15 cellular contexts compared by ENCODE assay signal in the genomic region with DNA sequence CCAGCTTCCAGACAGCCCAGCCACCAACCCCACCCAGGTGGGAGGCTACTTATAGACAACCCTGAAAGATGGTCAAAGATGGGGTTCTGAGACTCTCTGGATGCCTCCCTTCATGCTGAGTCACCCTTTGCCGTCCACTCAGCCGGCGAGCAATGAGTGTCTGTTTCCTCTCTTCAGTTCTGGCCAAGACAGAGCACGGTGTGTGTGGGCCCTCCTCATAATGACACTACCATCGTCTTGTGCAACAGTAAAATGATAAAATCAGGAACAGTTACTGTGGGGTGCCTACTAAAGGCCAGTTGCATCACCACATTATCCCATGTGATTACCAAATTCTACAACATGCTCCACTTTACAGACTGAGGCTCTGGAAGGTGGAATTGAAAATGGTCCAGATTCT. TPM values are rescaled to one million over a fixed set of nuclear protein-coding genes. Genes with fewer than 3 reads are reported as not detected.
DNase-seq lines count a peak whose midpoint lies in the region; ATAC-seq, FAIRE-seq and TF ChIP-seq lines count a peak whose summit lies in the region.
"Had no signal": no experiment of that assay in that cellular context is flagged by ENCODE, and none has a peak within 500 bp of the region (broad histone marks: within the 10 kb centered on the region; RNA-seq: fewer than 3 reads in every experiment).

No MANE protein-coding gene starts in this region.

- H3K79me1 ChIP-seq in H1 (ENCODE audit: low read depth, low read length) = no peaks in the 10 kb centered on the region

- no peak overlapping the region for H2AFZ ChIP-seq in H1 (ENCODE audit: low read length)

- H3K27me3 Mint-ChIP-seq in activated naive CD4-positive, alpha-beta T cell treated with anti-CD3 and anti-CD28 coated beads for 36 hours (ENCODE audit: low read depth) = peaks cover 5% of the 10 kb centered on the region

- no peak overlapping the region for H2BK15ac ChIP-seq in H1 (ENCODE audit: low read length)

- CTCF ChIA-PET in H1 (lab: Charles Lee; ENCODE audit: partially characterized antibody) = no interaction called here
- CTCF ChIA-PET in activated naive CD4-positive, alpha-beta T cell treated with anti-CD3 and anti-CD28 coated beads for 36 hours (lab: Charles Lee) = no interaction called here

- H3K27ac ChIP-seq in H1 (ENCODE audit: low read depth, low read length) = no peak overlapping the region
- no peak overlapping the region for H3K27ac ChIP-seq in pancreas

- no peak overlapping the region for H2AK5ac ChIP-seq in H1 (ENCODE audit: low read depth, low read length)

- H4K91ac ChIP-seq in H1 (replicated peaks; ENCODE audit: insufficient read length, low read length) = no peak overlapping the region

- no peaks in the 10 kb centered on the region for H3K4me1 Mint-ChIP-seq in activated naive CD4-positive, alpha-beta T cell treated with anti-CD3 and anti-CD28 coated beads for 36 hours (ENCODE audit: low read depth)
- H3K4me1 Mint-ChIP-seq: activated naive CD8-positive, alpha-beta T cell treated with anti-CD3 and anti-CD28 coated beads for 36 hours; endodermal cell; T-cell had no signal

- H3K4me1 ChIP-seq in H1 (replicated peaks in 1 of 4; ENCODE audit: control insufficient read depth in 3 of 4, insufficient read depth in 4 of 4, low read length in 3 of 4) (peaks cover 0 to 4% (median 2%) of the 10 kb centered on the region in 4 experiments; a peak in 3 of 7 replicates), pancreas (no peaks in the 10 kb centered on the region)

- no peak overlapping the region for H4K5ac ChIP-seq in H1 (ENCODE audit: insufficient read length, low read depth, low read length)

- H2BK120ac ChIP-seq in H1 (replicated peaks; ENCODE audit: low read depth, low read length) = no peak overlapping the region

- no peak overlapping the region for H2BK20ac ChIP-seq in H1 (ENCODE audit: low read length)

- no peak overlapping the region for H3K4me3 Mint-ChIP-seq in activated naive CD4-positive, alpha-beta T cell treated with anti-CD3 and anti-CD28 coated beads for 36 hours
- H3K4me3 Mint-ChIP-seq: activated naive CD8-positive, alpha-beta T cell treated with anti-CD3 and anti-CD28 coated beads for 36 hours; endodermal cell; T-cell had no signal

- H3K79me2 ChIP-seq in H1 (ENCODE audit: control insufficient read depth in 1 of 2, insufficient read depth in 2 of 2, low read length in 2 of 2) = no peaks in the 10 kb centered on the region

- H3K36me3 Mint-ChIP-seq in activated naive CD4-positive, alpha-beta T cell treated with anti-CD3 and anti-CD28 coated beads for 36 hours (ENCODE audit: low read depth) = no peaks in the 10 kb centered on the region
- H3K36me3 Mint-ChIP-seq: activated naive CD8-positive, alpha-beta T cell treated with anti-CD3 and anti-CD28 coated beads for 36 hours; T-cell had no signal

- H2BK12ac ChIP-seq in H1 (ENCODE audit: low read depth, low read length) = no peak overlapping the region

- H3K4me3 ChIP-seq in H1 (ENCODE audit: extremely low read depth in 1 of 4, insufficient read depth in 2 of 4, low read depth in 3 of 4, low read length in 4 of 4) = no peak overlapping the region
- no peak overlapping the region for H3K4me3 ChIP-seq in pancreas

- no peak for TF ChIP-seq POLR2A in H1 (IDR thresholded peaks at IDR 0.05; ENCODE audit: control extremely low read depth in 1 of 2, low read depth in 2 of 2, low read length in 2 of 2)

- H3K36me3 ChIP-seq in H1 (ENCODE audit: control insufficient read depth in 2 of 4, insufficient read depth in 4 of 4, low read length in 3 of 4) = no peaks in the 10 kb centered on the region
- H3K36me3 ChIP-seq in pancreas = no peaks in the 10 kb centered on the region

- H3K14ac ChIP-seq in H1 (ENCODE audit: insufficient read length) = no peak overlapping the region

- FAIRE-seq in H1 (lab: Jason Lieb, UNC) (no peak), pancreas (lab: Jason Lieb, UNC) (no peak)
- FAIRE-seq: GM18507 had no signal

- no peak overlapping the region for H3K4ac ChIP-seq in H1 (replicated peaks; ENCODE audit: insufficient read length, low read depth, low read length)

- intact Hi-C loops in pancreas (cut with DNase I) = no loop called here
- intact Hi-C loops in activated naive CD4-positive, alpha-beta T cell treated with anti-CD3 and anti-CD28 coated beads for 36 hours (cut with micrococcal nuclease) = no loop called here

- H4K8ac ChIP-seq in H1 (ENCODE audit: extremely low read depth, insufficient read depth, low read length) = no peak overlapping the region

- H3K27me3 ChIP-seq in H1 (replicated peaks in 1 of 4; ENCODE audit: control insufficient read depth in 3 of 4, extremely low read depth in 1 of 4, insufficient read depth in 3 of 4, low read length in 3 of 4) = no peaks in the 10 kb centered on the region
- no peaks in the 10 kb centered on the region for H3K27me3 ChIP-seq in pancreas

- H3K9me3 ChIP-seq in H1 (ENCODE audit: insufficient read depth in 2 of 2, low read depth in 1 of 2, low read length in 1 of 2) (no peaks in the 10 kb centered on the region), pancreas (no peaks in the 10 kb centered on the region)

- H3K9ac ChIP-seq in H1 (replicated peaks in 1 of 4; ENCODE audit: extremely low read depth in 1 of 4, low read depth in 3 of 4, low read length in 3 of 4) = no peak overlapping the region

- TF ChIP-seq RAD21 in H1 (IDR thresholded peaks at IDR 0.05 in 1 of 2, conservative IDR thresholded peaks at IDR 0.05 in 1 of 2; ENCODE audit: low read depth in 2 of 2, low read length in 2 of 2) = no peak

- H2BK5ac ChIP-seq in H1 (ENCODE audit: low read depth, low read length) = no peak overlapping the region

- peak; percentile 95 for DNase-seq in EH (ENCODE audit: low read depth)
- DNase-seq in NOMO-1 treated with dmso at 0.1 percent for 144 hours (lab: John Stamatoyannopoulos, UW; ENCODE audit: unreplicated experiment) = peak; percentile 91
- DNase-seq in H1 (ENCODE audit: low read depth in 1 of 2, low spot score in 2 of 2) = no peak
- no peak for DNase-seq in pancreas
- no peak for DNase-seq in LoVo (ENCODE audit: low spot score)
- no peak for DNase-seq in hypothalamus (lab: John Stamatoyannopoulos, UW)
- DNase-seq in activated naive CD4-positive, alpha-beta T cell treated with anti-CD3 and anti-CD28 coated beads for 36 hours = no peak
- DNase-seq: activated CD4-positive, alpha-beta T cell treated with anti-CD3 and anti-CD28 coated beads, Interleukin-2, amount 50 U/mL, for 4 hours; activated naive CD8-positive, alpha-beta T cell treated with anti-CD3 and anti-CD28 coated beads for 36 hours; endodermal cell; NCI-H446 treated with DMSO at 0.1 percent for 48 hours; T-cell had no signal

- no peak overlapping the region for H3K56ac ChIP-seq in H1 (replicated peaks; ENCODE audit: insufficient read length, low read depth, low read length)

- no peak overlapping the region for H3K18ac ChIP-seq in H1 (ENCODE audit: extremely low read depth, low read length)

- no peak for TF ChIP-seq CTCF in H1 (IDR thresholded peaks at IDR 0.05; ENCODE audit: control extremely low read depth in 1 of 3, insufficient read depth in 1 of 3, low read depth in 1 of 3, low read length in 3 of 3)
- no peak for TF ChIP-seq CTCF in pancreas (IDR thresholded peaks at IDR 0.05)

- TF ChIP-seq EP300 in H1 (IDR thresholded peaks at IDR 0.05; ENCODE audit: borderline replicate concordance in 1 of 2, low read depth in 2 of 2, low read length in 2 of 2) = no peak

- WGBS in H1 (ENCODE audit: extremely low coverage in 1 of 2, insufficient coverage in 1 of 2, insufficient read length in 1 of 2, insufficient replicate concordance in 2 of 2, low coverage in 1 of 2, low lambda C conversion rate in 2 of 2, missing lambda C conversion rate in 1 of 2), 2 experiments = 76% methylated on average over 5 of the region's 5 CpGs; no CpG with 5 or more reads in 1 of the 2 experiments
- 78 to 92% methylated on average over 5 of the region's 5 CpGs for WGBS in pancreas, 2 donors

- no peaks in the 10 kb centered on the region for H4K20me1 ChIP-seq in H1 (replicated peaks in 1 of 2; ENCODE audit: control insufficient read depth in 1 of 2, insufficient read depth in 2 of 2, low read length in 2 of 2)

- no peak overlapping the region for H3K4me2 ChIP-seq in H1 (ENCODE audit: insufficient read depth in 1 of 2, low read depth in 2 of 2, low read length in 2 of 2)

- ATAC-seq in pancreas (peak in 3 of 4 donors; percentile 18 to 48 (median 40)), GM18868 (IDR thresholded peaks at IDR 0.05; ENCODE audit: unreplicated experiment) (no peak)
- ATAC-seq: T-cell had no signal

- no peak overlapping the region for H3K23ac ChIP-seq in H1 (ENCODE audit: insufficient read length)

- H3K23me2 ChIP-seq in H1 (ENCODE audit: low read depth, low read length) = no peaks in the 10 kb centered on the region

- no peak overlapping the region for H3K27ac Mint-ChIP-seq in activated naive CD4-positive, alpha-beta T cell treated with anti-CD3 and anti-CD28 coated beads for 36 hours
- H3K27ac Mint-ChIP-seq: activated naive CD8-positive, alpha-beta T cell treated with anti-CD3 and anti-CD28 coated beads for 36 hours; endodermal cell; T-cell had no signal

- no peaks in the 10 kb centered on the region for H3K9me3 Mint-ChIP-seq in activated naive CD4-positive, alpha-beta T cell treated with anti-CD3 and anti-CD28 coated beads for 36 hours
- H3K9me3 Mint-ChIP-seq: activated naive CD8-positive, alpha-beta T cell treated with anti-CD3 and anti-CD28 coated beads for 36 hours; endodermal cell had no signal

- POLR2A ChIA-PET in H1 (lab: Charles Lee; ENCODE audit: partially characterized antibody) = no interaction called here

RNA-seq across cellular contexts. Expression of a gene that starts 7.0 kb away (rescaled TPM):
- not detected in 2 replicates for total RNA-seq in H1 (2021; fragmentation: NEBNext Ultra II Directional; extraction: Animal tissue kit (Norgen Biotek cat#: 25700))
- 0.17 and 0.27 TPM in 2 replicates for polyA plus RNA-seq in H1 (2011; rRNA removed)
- 0.06 TPM for polyA plus RNA-seq in H1 (2011; cell fraction: cytosol; rRNA removed)
- polyA plus RNA-seq in H1 (2011; cell fraction: nucleus; rRNA removed) = 0.34 TPM
- 0.15 TPM in 1 of 4 replicates, not detected in the others for polyA plus RNA-seq in H1 (2012, experiment 1 of 2)
- polyA plus RNA-seq in H1 (2012, experiment 2 of 2) = not detected
- 0.08 TPM for polyA plus RNA-seq in H1 (2013, experiment 1 of 2)
- 0.15 TPM for polyA plus RNA-seq in H1 (2013, experiment 2 of 2)
- polyA minus RNA-seq in H1 (2011; rRNA and poly(A)+ RNA removed) = not detected in 2 replicates
- polyA minus RNA-seq in H1 (2011; cell fraction: cytosol; rRNA and poly(A)+ RNA removed) = 1.1 TPM
- not detected for polyA minus RNA-seq in H1 (2011; cell fraction: nucleus; rRNA and poly(A)+ RNA removed)
- under 1 TPM; 0.12 to 0.92 (median 0.50) TPM for total RNA-seq in pancreas
- 1 to 10 TPM; 3.0 to 4.5 TPM for polyA plus RNA-seq in pancreas
- not detected for total RNA-seq in activated naive CD4-positive, alpha-beta T cell treated with anti-CD3 and anti-CD28 coated beads for 36 hours
- total RNA-seq: activated naive CD8-positive, alpha-beta T cell treated with anti-CD3 and anti-CD28 coated beads for 36 hours; T-cell had no signal
- polyA plus RNA-seq: neural cell had no signal

RNA-seq across cellular contexts. Expression of a gene that starts 44.4 kb away (rescaled TPM):
- 0.13 TPM in 2 replicates for total RNA-seq in H1 (2021; fragmentation: NEBNext Ultra II Directional; extraction: Animal tissue kit (Norgen Biotek cat#: 25700))
- polyA plus RNA-seq in H1 (2011; rRNA removed) (0.21 and 0.24 TPM in 2 replicates), pancreas (1 to 10 TPM; 3.9 to 9.6 TPM)
- polyA plus RNA-seq in H1 (2011; cell fraction: cytosol; rRNA removed) = 0.28 TPM
- 0.30 TPM for polyA plus RNA-seq in H1 (2011; cell fraction: nucleus; rRNA removed)
- polyA plus RNA-seq in H1 (2012, experiment 1 of 2) = 0.20 to 0.33 TPM (median 0.26 TPM) in 4 replicates
- polyA plus RNA-seq in H1 (2012, experiment 2 of 2) = not detected
- 0.20 TPM for polyA plus RNA-seq in H1 (2013, experiment 1 of 2)
- polyA plus RNA-seq in H1 (2013, experiment 2 of 2) = 0.18 TPM
- polyA minus RNA-seq in H1 (2011; rRNA and poly(A)+ RNA removed) = 1.3 and 1.8 TPM in 2 replicates
- 0.51 TPM for polyA minus RNA-seq in H1 (2011; cell fraction: cytosol; rRNA and poly(A)+ RNA removed)
- polyA minus RNA-seq in H1 (2011; cell fraction: nucleus; rRNA and poly(A)+ RNA removed) = 0.70 TPM
- total RNA-seq in pancreas = 1 to 10 TPM; 3.8 to 7.3 (median 6.6) TPM
- total RNA-seq in activated naive CD4-positive, alpha-beta T cell treated with anti-CD3 and anti-CD28 coated beads for 36 hours = under 1 TPM; 0.10 TPM
- total RNA-seq: activated naive CD8-positive, alpha-beta T cell treated with anti-CD3 and anti-CD28 coated beads for 36 hours had no signal
- polyA plus RNA-seq: neural cell had no signal

Comparison
In these comparisons a context has a peak if more than half of its experiments do, and no peak if none do; other contexts are left out.
1. DNase-seq: peak in EH (single experiment) and NOMO-1 treated with dmso at 0.1 percent for 144 hours (single experiment); none in H1 (0 of 2), pancreas (0 of 6), LoVo (single experiment), hypothalamus (0 of 51) and activated naive CD4-positive, alpha-beta T cell treated with anti-CD3 and anti-CD28 coated beads for 36 hours (single experiment).